1 cellular context compared by ENCODE assay signal in genomic region chr7:5425507-5426225, GRCh38.
TF ChIP-seq lines count a peak whose summit lies in the region.

No MANE protein-coding gene starts in this region.

TF ChIP-seq in HepG2, 621 proteins besides CTCF, POLR2A, EP300 and RAD21 (continued from another document and continues in another):
- no peak for TF ChIP-seq POGK (CRISPR knock-in tag; conservative IDR thresholded peaks at IDR 0.05)
- peak; percentile 70 for TF ChIP-seq DRAP1 (CRISPR knock-in tag; IDR thresholded peaks at IDR 0.05)
- peak; percentile 36; the same call in 1 of the 2 replicates for TF ChIP-seq ETV5 (CRISPR knock-in tag; IDR thresholded peaks at IDR 0.05; ENCODE audit: borderline replicate concordance)
- TF ChIP-seq DNMT3B (CRISPR knock-in tag; conservative IDR thresholded peaks at IDR 0.05) = no peak
- no peak for TF ChIP-seq ZNF33B (CRISPR knock-in tag; IDR thresholded peaks at IDR 0.05)
- peak; percentile 73; the same call in 1 of the 2 replicates for TF ChIP-seq ZBTB7A (CRISPR knock-in tag; IDR thresholded peaks at IDR 0.05)
- TF ChIP-seq ZNF17 (CRISPR knock-in tag; IDR thresholded peaks at IDR 0.05) = no peak
- TF ChIP-seq ZNF263 (CRISPR knock-in tag; IDR thresholded peaks at IDR 0.05) = peak; percentile 94
- no peak for TF ChIP-seq ZNF720 (CRISPR knock-in tag; IDR thresholded peaks at IDR 0.05)
- no peak; the same call in 1 of the 2 replicates for TF ChIP-seq HDAC6 (IDR thresholded peaks at IDR 0.05; ENCODE audit: low read depth, low read length)
- no peak for TF ChIP-seq E2F1 (CRISPR knock-in tag; IDR thresholded peaks at IDR 0.05)
- peak; percentile 23; the same call in 1 of the 2 replicates for TF ChIP-seq MIXL1 (CRISPR knock-in tag; IDR thresholded peaks at IDR 0.05)
- TF ChIP-seq GATAD2A (CRISPR knock-in tag; IDR thresholded peaks at IDR 0.05) = peak; percentile 43
- TF ChIP-seq EHMT2 (IDR thresholded peaks at IDR 0.05; ENCODE audit: borderline replicate concordance, low read depth, low read length) = no peak
- TF ChIP-seq POLR2G (IDR thresholded peaks at IDR 0.05; ENCODE audit: low read depth, low read length) = peak; percentile 81
- TF ChIP-seq SRF (IDR thresholded peaks at IDR 0.05; ENCODE audit: low read depth, low read length) = no peak
- TF ChIP-seq ARID5B (CRISPR knock-in tag; IDR thresholded peaks at IDR 0.05) = peak; percentile 66
- TF ChIP-seq BHLHE40 (IDR thresholded peaks at IDR 0.05; ENCODE audit: low read length) = no peak
- peak; percentile 96 for TF ChIP-seq PATZ1 (CRISPR knock-in tag; IDR thresholded peaks at IDR 0.05)
- no peak for TF ChIP-seq ZFP82 (CRISPR knock-in tag; IDR thresholded peaks at IDR 0.05; ENCODE audit: borderline replicate concordance)
- no peak for TF ChIP-seq ZNF879 (CRISPR knock-in tag; IDR thresholded peaks at IDR 0.05)
- no peak for TF ChIP-seq ZNF598 (CRISPR knock-in tag; IDR thresholded peaks at IDR 0.05; ENCODE audit: borderline replicate concordance)
- TF ChIP-seq ATF7 (IDR thresholded peaks at IDR 0.05) = no peak
- TF ChIP-seq ATF7 (CRISPR knock-in tag; IDR thresholded peaks at IDR 0.05) = no peak
- no peak for TF ChIP-seq ZSCAN12 (CRISPR knock-in tag; IDR thresholded peaks at IDR 0.05)
- no peak for TF ChIP-seq ISL2 (CRISPR knock-in tag; IDR thresholded peaks at IDR 0.05)
- TF ChIP-seq SMAD9 (CRISPR knock-in tag; IDR thresholded peaks at IDR 0.05) = no peak
- TF ChIP-seq THAP9 (CRISPR knock-in tag; IDR thresholded peaks at IDR 0.05; ENCODE audit: borderline replicate concordance) = no peak
- no peak for TF ChIP-seq ZSCAN20 (CRISPR knock-in tag; IDR thresholded peaks at IDR 0.05; ENCODE audit: borderline replicate concordance)
- TF ChIP-seq RFXAP (CRISPR knock-in tag; IDR thresholded peaks at IDR 0.05; ENCODE audit: borderline replicate concordance) = no peak
- no peak for TF ChIP-seq HOXA7 (CRISPR knock-in tag; IDR thresholded peaks at IDR 0.05)
- TF ChIP-seq KDM1A (CRISPR knock-in tag; IDR thresholded peaks at IDR 0.05) = no peak
- TF ChIP-seq IRX3 (CRISPR knock-in tag; IDR thresholded peaks at IDR 0.05; ENCODE audit: borderline replicate concordance, low read depth) = no peak
- no peak for TF ChIP-seq ZNF770 (CRISPR knock-in tag; IDR thresholded peaks at IDR 0.05)
- no peak for TF ChIP-seq HIC2 (CRISPR knock-in tag; IDR thresholded peaks at IDR 0.05; ENCODE audit: low read depth)
- TF ChIP-seq SRSF9 (IDR thresholded peaks at IDR 0.05; ENCODE audit: borderline replicate concordance, insufficient read depth, low read depth, low read length, poor library complexity, severe bottlenecking) = no peak
- no peak for TF ChIP-seq SP140L (CRISPR knock-in tag; IDR thresholded peaks at IDR 0.05; ENCODE audit: borderline replicate concordance)
- TF ChIP-seq NFKB2 (CRISPR knock-in tag; IDR thresholded peaks at IDR 0.05; ENCODE audit: borderline replicate concordance) = peak; percentile 29; the same call in 1 of the 2 replicates
- no peak for TF ChIP-seq ZFP91 (CRISPR knock-in tag; IDR thresholded peaks at IDR 0.05; ENCODE audit: borderline replicate concordance)
- TF ChIP-seq ATM (IDR thresholded peaks at IDR 0.05; ENCODE audit: borderline replicate concordance) = no peak
- no peak for TF ChIP-seq ZNF75D (CRISPR knock-in tag; IDR thresholded peaks at IDR 0.05; ENCODE audit: borderline replicate concordance)
- TF ChIP-seq ZNF788 (CRISPR knock-in tag; IDR thresholded peaks at IDR 0.05; ENCODE audit: borderline replicate concordance) = peak; percentile 77; the same call in 1 of the 2 replicates
- no peak for TF ChIP-seq FOXJ3 (CRISPR knock-in tag; IDR thresholded peaks at IDR 0.05; ENCODE audit: borderline replicate concordance)
- no peak for TF ChIP-seq MATR3 (CRISPR knock-in tag; IDR thresholded peaks at IDR 0.05)
